13 cellular contexts compared by ENCODE assay signal in genomic region chr20:48698507-48699267, GRCh38.
DNase-seq lines count a peak whose midpoint lies in the region; ATAC-seq and TF ChIP-seq lines count a peak whose summit lies in the region.
"Had no signal": no experiment of that assay in that cellular context is flagged by ENCODE, and none has a peak within 500 bp of the region (broad histone marks: within the 10 kb centered on the region; RNA-seq: fewer than 3 reads in every experiment).

No MANE protein-coding gene starts in this region.

- H3K4me3 Mint-ChIP-seq in activated CD8-positive, alpha-beta T cell treated with anti-CD3 and anti-CD28 coated beads for 36 hours = no peak overlapping the region
- H3K4me3 Mint-ChIP-seq: activated naive CD4-positive, alpha-beta T cell treated with anti-CD3 and anti-CD28 coated beads for 36 hours had no signal

- TF ChIP-seq EP300 in upper lobe of left lung (IDR thresholded peaks at IDR 0.05) = no peak

- H3K4me1 ChIP-seq in cardiac muscle cell (ENCODE audit: low read depth) (peaks cover 18% of the 10 kb centered on the region), upper lobe of left lung (peaks cover 15 to 34% (median 19%) of the 10 kb centered on the region in 4 donors)

- intact Hi-C loops in Right ventricle myocardium inferior (cut with DNase I) = no loop called here
- intact Hi-C loops in activated CD8-positive, alpha-beta T cell treated with anti-CD3 and anti-CD28 coated beads for 36 hours (cut with micrococcal nuclease) = no loop called here

- H3K27me3 ChIP-seq in cardiac muscle cell (no peaks in the 10 kb centered on the region), upper lobe of left lung (no peaks in the 10 kb centered on the region)

- TF ChIP-seq CTCF in cardiac muscle cell (IDR thresholded peaks at IDR 0.05; ENCODE audit: low read depth, low read length) (no peak), upper lobe of left lung (IDR thresholded peaks at IDR 0.05) (no peak), GM13977 (IDR thresholded peaks at IDR 0.05; ENCODE audit: extremely low read depth, insufficient read depth, missing control alignments) (no peak)
- TF ChIP-seq CTCF in activated CD8-positive, alpha-beta T cell treated with anti-CD3 and anti-CD28 coated beads for 36 hours (IDR thresholded peaks at IDR 0.05) = no peak

- in situ Hi-C loops in GM13977 (cut with MboI; ENCODE audit: low pct_unique_long_range_greater_than_20kb, low sequenced_read_pairs, unreplicated experiment) = no loop called here

- H3K36me3 ChIP-seq in cardiac muscle cell (no peaks in the 10 kb centered on the region), upper lobe of left lung (peaks cover 0 to 54% (median 24%) of the 10 kb centered on the region in 4 donors)

- H3K4me3 ChIP-seq in cardiac muscle cell (no peak overlapping the region), upper lobe of left lung (no peak overlapping the region)
- H3K4me3 ChIP-seq: GM23248 had no signal

- H3K9me3 ChIP-seq in cardiac muscle cell (ENCODE audit: low read depth) (no peaks in the 10 kb centered on the region), upper lobe of left lung (no peaks in the 10 kb centered on the region)

- DNase-seq in cardiac muscle cell (ENCODE audit: low read depth in 1 of 2, low spot score in 1 of 2) (no peak), Right ventricle myocardium inferior (ENCODE audit: missing footprints) (no peak), iPS-NIHi7 (ENCODE audit: extremely low spot score) (peak; percentile 73), upper lobe of left lung (no peak), GM13977 (ENCODE audit: low spot score) (no peak)
- no peak for DNase-seq in activated CD8-positive, alpha-beta T cell treated with anti-CD3 and anti-CD28 coated beads for 36 hours
- DNase-seq: activated naive CD4-positive, alpha-beta T cell treated with anti-CD3 and anti-CD28 coated beads for 36 hours; NCI-H2081 treated with DMSO at 0.1 percent for 48 hours; stimulated activated CD4-positive, alpha-beta T cell treated with anti-CD3 and anti-CD28 coated beads, Interleukin-15, amount 100 ng/mL, for 24 hours had no signal

- H3K9me3 Mint-ChIP-seq in activated CD8-positive, alpha-beta T cell treated with anti-CD3 and anti-CD28 coated beads for 36 hours = no peaks in the 10 kb centered on the region
- H3K9me3 Mint-ChIP-seq: activated naive CD4-positive, alpha-beta T cell treated with anti-CD3 and anti-CD28 coated beads for 36 hours had no signal

- CTCF ChIA-PET in activated CD8-positive, alpha-beta T cell treated with anti-CD3 and anti-CD28 coated beads for 36 hours (lab: Charles Lee) = interaction anchor here (0.9 to 2.2 kb wide), 2 partner anchors 31 to 41 kb away, joined by 3 to 5 read pairs; no protein-coding TSS in a partner anchor

- 85 to 88% methylated on average over 13 of the region's 13 CpGs for WGBS in upper lobe of left lung, 2 donors

- ATAC-seq in Right ventricle myocardium inferior (no peak), upper lobe of left lung (ENCODE audit: low FRiP score in 2 of 2) (no peak), HG03175 (IDR thresholded peaks at IDR 0.05; ENCODE audit: unreplicated experiment) (no peak)
- ATAC-seq in activated CD8-positive, alpha-beta T cell treated with anti-CD3 and anti-CD28 coated beads for 36 hours = peak; percentile 17
- ATAC-seq in activated CD4-positive, CD25-positive, alpha-beta regulatory T cell treated with anti-CD3 and anti-CD28 coated beads, Interleukin-2, amount 50 U/mL, for 24 hours = no peak

- no peak for TF ChIP-seq POLR2A in upper lobe of left lung (IDR thresholded peaks at IDR 0.05)

- peaks cover 27% of the 10 kb centered on the region for H3K4me1 Mint-ChIP-seq in activated CD8-positive, alpha-beta T cell treated with anti-CD3 and anti-CD28 coated beads for 36 hours (ENCODE audit: low read depth)

- POLR2A ChIA-PET in activated CD8-positive, alpha-beta T cell treated with anti-CD3 and anti-CD28 coated beads for 36 hours (lab: Charles Lee) = interaction anchor here (1.3 to 1.6 kb wide), 2 partner anchors 9 to 12 kb away, joined by 4 read pairs; no protein-coding TSS in a partner anchor

- H3K27ac Mint-ChIP-seq in activated CD8-positive, alpha-beta T cell treated with anti-CD3 and anti-CD28 coated beads for 36 hours = peak overlapping the region; percentile 31
- H3K27ac Mint-ChIP-seq: activated naive CD4-positive, alpha-beta T cell treated with anti-CD3 and anti-CD28 coated beads for 36 hours had no signal

- peaks cover 56% of the 10 kb centered on the region for H3K36me3 Mint-ChIP-seq in activated CD8-positive, alpha-beta T cell treated with anti-CD3 and anti-CD28 coated beads for 36 hours (ENCODE audit: low read depth)

- H3K27me3 Mint-ChIP-seq in activated CD8-positive, alpha-beta T cell treated with anti-CD3 and anti-CD28 coated beads for 36 hours = no peaks in the 10 kb centered on the region

- H3K27ac ChIP-seq in cardiac muscle cell = peak overlapping the region; percentile 84
- H3K27ac ChIP-seq in upper lobe of left lung = peak overlapping the region; percentile 13 to 70 (median 44)
- H3K27ac ChIP-seq: GM23248, HL-60 had no signal
